Comparison of ENCODE assay signal across 11 cellular contexts in the genomic region with DNA sequence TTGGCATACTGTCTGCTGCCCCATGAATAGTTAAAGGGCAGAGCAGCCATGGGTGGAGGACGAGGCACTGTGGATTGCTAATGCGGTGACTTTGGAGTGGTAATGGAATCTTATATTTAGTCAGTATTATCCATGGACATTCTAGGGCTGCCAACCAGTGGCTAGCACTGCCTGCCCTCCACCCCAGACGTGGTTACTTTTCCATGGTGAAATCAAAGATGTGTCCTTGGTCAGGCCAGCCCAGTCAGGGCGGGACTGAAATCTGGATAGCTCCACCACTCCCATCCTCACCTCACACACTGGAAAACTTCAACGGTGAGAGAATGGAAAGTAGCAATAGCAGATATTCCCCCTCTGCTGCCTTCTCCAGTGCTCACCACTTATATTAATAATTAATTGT. TPM values are rescaled to one million over a fixed set of nuclear protein-coding genes. Genes with fewer than 3 reads are reported as not detected.
DNase-seq lines count a peak whose midpoint lies in the region; ATAC-seq and TF ChIP-seq lines count a peak whose summit lies in the region.
"Had no signal": no experiment of that assay in that cellular context is flagged by ENCODE, and none has a peak within 500 bp of the region (broad histone marks: within the 10 kb centered on the region; RNA-seq: fewer than 3 reads in every experiment).

No MANE protein-coding gene starts in this region.

- peaks cover 0 to 3% (median 0%) of the 10 kb centered on the region in 5 donors for H3K27me3 Mint-ChIP-seq in naive thymus-derived CD8-positive, alpha-beta T cell

- H3K4me3 ChIP-seq in HUES64 (ENCODE audit: low read length) (peak overlapping the region; percentile 91), dorsolateral prefrontal cortex (peak overlapping the region in 41 of 59 donors; percentile 12 to 81 (median 70))

- peaks cover 37 to 75% (median 69%) of the 10 kb centered on the region in 4 donors for H3K4me1 Mint-ChIP-seq in naive thymus-derived CD8-positive, alpha-beta T cell

- DNase-seq in dorsolateral prefrontal cortex = no peak
- no peak for DNase-seq in naive thymus-derived CD8-positive, alpha-beta T cell
- no peak for DNase-seq in H4 (ENCODE audit: low spot score)
- DNase-seq: Caco-2, NCI-H446, RPMI8226 had no signal

- intact Hi-C loops in dorsolateral prefrontal cortex (cut with DNase I) = no loop called here

- no peak for ATAC-seq in naive thymus-derived CD8-positive, alpha-beta T cell
- ATAC-seq in HG02981 (IDR thresholded peaks at IDR 0.05; ENCODE audit: unreplicated experiment) (no peak), GM18498 (IDR thresholded peaks at IDR 0.05; ENCODE audit: unreplicated experiment) (no peak), GM18861 (IDR thresholded peaks at IDR 0.05; ENCODE audit: unreplicated experiment) (no peak)

- H3K27me3 ChIP-seq in HUES64 (ENCODE audit: insufficient read depth, low read length) (peaks cover 29% of the 10 kb centered on the region; the same call in 1 of the 2 replicates), dorsolateral prefrontal cortex (peaks cover 0 to 45% (median 3%) of the 10 kb centered on the region in 45 donors)

- peak overlapping the region; percentile 91 to 99 (median 96) for H3K27ac Mint-ChIP-seq in naive thymus-derived CD8-positive, alpha-beta T cell

- H3K4me1 ChIP-seq in ES-I3 (ENCODE audit: insufficient read depth, low read length) = peaks cover 42% of the 10 kb centered on the region
- H3K4me1 ChIP-seq in HUES64 (ENCODE audit: insufficient read depth, low read length) = peaks cover 64% of the 10 kb centered on the region

- H3K9ac ChIP-seq in ES-I3 (ENCODE audit: low read depth, low read length) (peak overlapping the region; percentile 88; the same call in 1 of the 2 replicates), HUES64 (ENCODE audit: low read depth, low read length) (no peak overlapping the region)

- WGBS in HUES64 = 86% methylated on average over 4 of the region's 5 CpGs

- no peaks in the 10 kb centered on the region for H3K9me3 Mint-ChIP-seq in naive thymus-derived CD8-positive, alpha-beta T cell

- peak overlapping the region; percentile 92 to 99 (median 96) for H3K4me3 Mint-ChIP-seq in naive thymus-derived CD8-positive, alpha-beta T cell

- H3K9me3 ChIP-seq in ES-I3 (ENCODE audit: control insufficient read depth, insufficient read depth, low read length) = no peaks in the 10 kb centered on the region
- no peaks in the 10 kb centered on the region for H3K9me3 ChIP-seq in HUES64 (ENCODE audit: insufficient read depth, low read depth, low read length)
- H3K9me3 ChIP-seq: Caco-2 had no signal

- H3K36me3 Mint-ChIP-seq in naive thymus-derived CD8-positive, alpha-beta T cell = peaks cover 5 to 9% (median 7%) of the 10 kb centered on the region in 3 donors

- POLR2A ChIA-PET in naive thymus-derived CD8-positive, alpha-beta T cell (lab: Charles Lee) = interaction anchor here (0.7 to 9.8 kb wide), 4 partner anchors 15 to 172 kb away, joined by 3 to 416 read pairs (median 4); no protein-coding TSS in a partner anchor

- H3K27ac ChIP-seq in HUES64 (ENCODE audit: low read depth, low read length) = no peak overlapping the region
- no peak overlapping the region for H3K27ac ChIP-seq in dorsolateral prefrontal cortex

- no peak for TF ChIP-seq CTCF in dorsolateral prefrontal cortex (IDR thresholded peaks at IDR 0.05 in 54 of 56, conservative IDR thresholded peaks at IDR 0.05 in 2 of 56; ENCODE audit: low read depth in 1 of 56, partially characterized antibody in 56 of 56)

- H3K36me3 ChIP-seq in ES-I3 (ENCODE audit: insufficient read depth, low read length) = no peaks in the 10 kb centered on the region
- no peaks in the 10 kb centered on the region for H3K36me3 ChIP-seq in HUES64 (ENCODE audit: insufficient read depth, low read length)

RNA-seq across cellular contexts. Expression of a gene that starts 2.3 kb away (rescaled TPM):
- 12.9 TPM for polyA plus RNA-seq in HUES64 (2013, experiment 1 of 2)
- 13.8 TPM for polyA plus RNA-seq in HUES64 (2013, experiment 2 of 2)
- 10 to 100 TPM in 115 of 120 experiments, 1 to 10 TPM in 5; 5.1 to 27.8 (median 17.5) TPM for total RNA-seq in dorsolateral prefrontal cortex
- 10 to 100 TPM; 25.2 to 26.5 TPM for total RNA-seq in naive thymus-derived CD8-positive, alpha-beta T cell
- 10 to 100 TPM; 10.2 to 22.0 (median 10.6) TPM for polyA plus RNA-seq in naive thymus-derived CD8-positive, alpha-beta T cell
- 0.68 and 0.88 TPM in 2 replicates for total RNA-seq in H4 (2014; rRNA removed; shearing (Covaris generic))

RNA-seq across cellular contexts. Expression of a gene that starts 43.6 kb away (rescaled TPM):
- 33.1 TPM for polyA plus RNA-seq in HUES64 (2013, experiment 1 of 2)
- 35.7 TPM for polyA plus RNA-seq in HUES64 (2013, experiment 2 of 2)
- total RNA-seq in dorsolateral prefrontal cortex = 10 to 100 TPM; 41.4 to 79.3 (median 65.8) TPM
- total RNA-seq in naive thymus-derived CD8-positive, alpha-beta T cell = 10 to 100 TPM; 73.8 to 81.8 TPM
- polyA plus RNA-seq in naive thymus-derived CD8-positive, alpha-beta T cell = 10 to 100 TPM; 27.4 to 36.0 (median 32.7) TPM
- total RNA-seq in H4 (2014; rRNA removed; shearing (Covaris generic)) = 48.6 and 50.4 TPM in 2 replicates
